ENCODE assay signal across 1 cellular context in genomic region chr3:120284702-120285507, GRCh38.
TF ChIP-seq lines count a peak whose summit lies in the region.

Gene GPR156, minus strand, starts transcription at chr3:120285222. Its CDS starts 41,124 bp downstream, at chr3:120244098.

TF ChIP-seq in H1, 55 proteins besides CTCF, POLR2A, EP300 and RAD21 (continued from another document):
- TF ChIP-seq E2F6 (IDR thresholded peaks at IDR 0.05) (peak; percentile 95), HDAC2 (IDR thresholded peaks at IDR 0.05; ENCODE audit: borderline replicate concordance in 1 of 2, low read depth in 2 of 2, low read length in 2 of 2) (0 out of 4 replicates have a peak, but pooled peaks of 1 of the 2 experiments have one; percentile 51), PHF8 (conservative IDR thresholded peaks at IDR 0.05; ENCODE audit: low read depth, low read length) (peak; percentile 29; the same call in 1 of the 2 replicates), TBP (IDR thresholded peaks at IDR 0.05; ENCODE audit: low read depth, low read length) (no peak), SP2 (IDR thresholded peaks at IDR 0.05; ENCODE audit: low read length) (no peak), ASH2L (IDR thresholded peaks at IDR 0.05; ENCODE audit: low read length) (peak; percentile 35), BCL11A (IDR thresholded peaks at IDR 0.05; ENCODE audit: low read depth in 2 of 2, low read length in 2 of 2) (no peak)
